ENCODE assay signal across 8 cellular contexts in genomic region chr6:106512048-106512957, GRCh38.
DNase-seq lines count a peak whose midpoint lies in the region; ATAC-seq and TF ChIP-seq lines count a peak whose summit lies in the region.

No MANE protein-coding gene starts in this region.

- H2AFZ ChIP-seq in Loucy (ENCODE audit: low read length): peak overlapping the region; percentile 94

- H3K9ac ChIP-seq in Loucy (ENCODE audit: low read depth, low read length, poor library complexity, severe bottlenecking): peak overlapping the region; percentile 93

- peak overlapping the region; percentile 98 for H3K4me2 ChIP-seq in Loucy (ENCODE audit: low read depth, low read length, poor library complexity, severe bottlenecking)

- peak; percentile 32 for TF ChIP-seq CTCF in GM12865 (IDR thresholded peaks at IDR 0.05; ENCODE audit: insufficient read depth, low read depth, low read length, missing control alignments)
- peak; percentile 37; the same call in 1 of the 2 replicates for TF ChIP-seq CTCF in Loucy (conservative IDR thresholded peaks at IDR 0.05; ENCODE audit: low read length)
- no peak for TF ChIP-seq CTCF in lung (IDR thresholded peaks at IDR 0.05; ENCODE audit: control extremely low read depth, extremely low read depth)

- H3K9me2 ChIP-seq in Loucy (replicated peaks; ENCODE audit: low read depth, low read length): no peaks in the 10 kb centered on the region

- H3K79me2 ChIP-seq in Loucy (ENCODE audit: insufficient read depth, low read length): peaks cover 26% of the 10 kb centered on the region

- H3K9me3 ChIP-seq in Loucy (ENCODE audit: insufficient read depth, low read depth, low read length) (no peaks in the 10 kb centered on the region), lung (ENCODE audit: control insufficient read depth in 2 of 2, insufficient read depth in 1 of 2, low read length in 1 of 2) (no peaks in the 10 kb centered on the region)

- ATAC-seq in lung (ENCODE audit: insufficient read depth, low FRiP score): peak; percentile 72

- DNase-seq in GM12865 (ENCODE audit: low read depth) (peak; percentile 83), H4 (ENCODE audit: low spot score) (peak; percentile 42), dermis microvascular lymphatic vessel endothelial cell (ENCODE audit: low read depth in 2 of 2) (peak; percentile 28 to 71), lung (ENCODE audit: low spot score) (peak; percentile 84), G401 (ENCODE audit: low spot score) (no peak)
- peak; percentile 81 for DNase-seq in activated CD4-positive, CD25-positive, alpha-beta regulatory T cell treated with anti-CD3 and anti-CD28 coated beads, Interleukin-2, amount 50 U/mL, for 72 hours
- DNase-seq in stimulated activated CD8-positive, alpha-beta memory T cell treated with anti-CD3 and anti-CD28 coated beads, Interleukin-15, amount 100 ng/mL, for 1 hour (ENCODE audit: low read depth): peak; percentile 54

- 0% methylated on average over 75 to 90 of the region's 90 CpGs for WGBS in lung, 2 donors

- H3K4me1 ChIP-seq in Loucy (ENCODE audit: insufficient read depth, low read length, poor library complexity, severe bottlenecking) (peaks cover 55% of the 10 kb centered on the region), lung (ENCODE audit: control insufficient read depth in 2 of 2, insufficient read depth in 2 of 2, low read length in 2 of 2) (no peaks in the 10 kb centered on the region)

- in situ Hi-C loops in G401 (cut with HindIII; ENCODE audit: low sequenced_read_pairs): no loop called here

- H3K36me3 ChIP-seq in Loucy (ENCODE audit: insufficient read depth, low read length) (no peaks in the 10 kb centered on the region), lung (ENCODE audit: control insufficient read depth in 2 of 2, insufficient read depth in 2 of 2, low read length in 2 of 2) (no peaks in the 10 kb centered on the region)

- peak overlapping the region; percentile 21 to 94 for H3K27ac ChIP-seq in lung (ENCODE audit: low read depth in 1 of 2, low read length in 1 of 2)

- H3F3A ChIP-seq in Loucy (ENCODE audit: low read depth): peaks cover 9% of the 10 kb centered on the region

- H3K27me3 ChIP-seq in Loucy (ENCODE audit: insufficient read depth, low read length, poor library complexity, severe bottlenecking) (no peaks in the 10 kb centered on the region), lung (ENCODE audit: control insufficient read depth, insufficient read depth) (no peaks in the 10 kb centered on the region)

- H4K20me1 ChIP-seq in Loucy (ENCODE audit: insufficient read depth, low read length, poor library complexity, severe bottlenecking): peaks cover 11% of the 10 kb centered on the region

- H3K4me3 ChIP-seq in GM12865 (ENCODE audit: low read depth, low read length) (peak overlapping the region; percentile 82), Loucy (ENCODE audit: low read length, poor library complexity, severe bottlenecking) (peak overlapping the region; percentile 82), lung (peak overlapping the region; percentile 66)
